15 cellular contexts compared by ENCODE assay signal in the genomic region with DNA sequence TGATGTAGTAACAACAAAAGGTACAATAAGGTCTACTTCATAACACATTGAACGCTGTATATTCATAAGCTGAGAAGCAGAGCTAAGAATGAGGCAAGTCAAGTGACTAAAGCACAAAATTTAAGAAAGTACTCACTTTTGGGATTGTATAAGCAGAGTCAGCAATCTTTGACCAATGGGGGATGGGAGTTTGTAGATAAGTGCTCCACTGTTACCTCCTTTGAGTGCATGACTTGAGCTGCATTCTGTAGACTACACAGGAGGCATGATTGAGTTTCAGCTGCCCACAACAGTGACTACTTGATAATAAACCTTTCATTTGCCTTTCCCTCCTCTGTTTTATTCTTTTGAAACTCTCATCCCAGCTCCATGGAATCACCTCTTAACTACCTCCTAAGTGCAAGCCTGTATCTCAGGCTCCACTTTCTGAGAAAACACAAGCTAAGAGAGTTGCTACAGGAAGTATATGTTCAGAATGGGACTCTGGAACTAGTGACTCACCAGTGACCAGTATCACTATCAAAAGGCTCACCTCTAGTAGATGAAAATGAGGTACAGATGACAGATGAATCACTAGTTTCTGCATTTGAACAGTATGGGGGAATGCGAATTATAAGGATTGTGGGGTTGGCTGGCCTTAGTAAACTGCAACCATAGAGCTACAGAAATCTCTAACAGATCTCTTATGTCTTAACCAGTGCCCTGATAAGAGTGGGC.
DNase-seq lines count a peak whose midpoint lies in the region; ATAC-seq lines count a peak whose summit lies in the region.
"Had no signal": no experiment of that assay in that cellular context is flagged by ENCODE, and none has a peak within 500 bp of the region (broad histone marks: within the 10 kb centered on the region; RNA-seq: fewer than 3 reads in every experiment).

No MANE protein-coding gene starts in this region.

- ATAC-seq in GM18508 (IDR thresholded peaks at IDR 0.05; ENCODE audit: insufficient read depth, unreplicated experiment) (peak; percentile 76), GM21390 (IDR thresholded peaks at IDR 0.05; ENCODE audit: unreplicated experiment) (peak; percentile 87), HG03521 (IDR thresholded peaks at IDR 0.05; ENCODE audit: unreplicated experiment) (peak; percentile 74), GM21526 (IDR thresholded peaks at IDR 0.05; ENCODE audit: low FRiP score, unreplicated experiment) (no peak)
- ATAC-seq: gastroesophageal sphincter, Right ventricle myocardium inferior had no signal

- DNase-seq in fibroblast of peridontal ligament (ENCODE audit: extremely low read depth) (peak; percentile 18), GM03348 (ENCODE audit: low spot score) (no peak), globus pallidus (ENCODE audit: low spot score) (no peak), GF-D8 (lab: John Stamatoyannopoulos, UW) (no peak)
- DNase-seq: activated B cell treated with CpG ODN at 0.5 μM for 24 hours; activated naive CD4-positive, alpha-beta T cell treated with anti-CD3 and anti-CD28 coated beads for 36 hours; COR-L47; Karpas-422; NCI-H2171 had no signal
